In genomic region chr4:169915545-169915944, GRCh38 we compare ENCODE assay signal across 30 cellular contexts.
"Had no signal": no experiment of that assay in that cellular context is flagged by ENCODE, and none has a peak within 500 bp of the region (broad histone marks: within the 10 kb centered on the region; RNA-seq: fewer than 3 reads in every experiment).

No MANE protein-coding gene starts in this region.

- ATAC-seq: heart left ventricle, left ventricle myocardium superior, lower lobe of right lung, natural killer cell, psoas muscle, sciatic nerve, upper lobe of right lung had no signal

- H3K27me3 Mint-ChIP-seq: naive B cell; stimulated activated naive CD8-positive, alpha-beta T cell treated with anti-CD3 and anti-CD28 coated beads, Interleukin-15, Interleukin-2, amounts not matched to agents 100 ng/mL and 50 ng/mL, for 24 hours had no signal

- H3K4me3 ChIP-seq: heart left ventricle, lower lobe of right lung, neural progenitor cell, psoas muscle, right atrium auricular region, skin epidermis, suprapubic skin, thoracic aorta, tibial artery, upper lobe of right lung had no signal

- H3K36me3 Mint-ChIP-seq: immature natural killer cell, natural killer cell, neural progenitor cell had no signal

- H3K4me1 ChIP-seq: heart left ventricle, lower lobe of right lung, parathyroid adenoma, psoas muscle, right atrium auricular region, suprapubic skin, tibial artery, upper lobe of right lung had no signal

- H3K4me3 Mint-ChIP-seq: immature natural killer cell; natural killer cell; nephron progenitor cell; neural progenitor cell; stimulated activated naive CD8-positive, alpha-beta T cell treated with anti-CD3 and anti-CD28 coated beads, Interleukin-15, Interleukin-2, amounts not matched to agents 100 ng/mL and 50 ng/mL, for 24 hours had no signal

- H3K27me3 ChIP-seq: heart left ventricle, neural progenitor cell, neutrophil, right atrium auricular region, suprapubic skin, tibial artery, upper lobe of right lung had no signal

- H3K27ac ChIP-seq: heart left ventricle, lower lobe of right lung, neural progenitor cell, neutrophil, parathyroid adenoma, psoas muscle, right atrium auricular region, skin epidermis, suprapubic skin, thoracic aorta, tibial artery, upper lobe of right lung had no signal

- H3K4me1 Mint-ChIP-seq: immature natural killer cell, naive B cell, natural killer cell had no signal

- H3K9ac ChIP-seq: neural progenitor cell, parathyroid adenoma had no signal

- H3K36me3 ChIP-seq: heart left ventricle, lower lobe of right lung, neural progenitor cell, neutrophil, right atrium auricular region, suprapubic skin, thoracic aorta, tibial artery, upper lobe of right lung had no signal

- H3K9me3 ChIP-seq: lower lobe of right lung, neutrophil, psoas muscle, right atrium auricular region, suprapubic skin, tibial artery, upper lobe of right lung had no signal

- DNase-seq: heart left ventricle; hypothalamus; immature natural killer cell; kidney; left ventricle myocardium superior; lower lobe of right lung; mammary epithelial cell; mesenchymal stem cell; naive B cell; natural killer cell; nephron progenitor cell; occipital lobe; psoas muscle; stimulated activated CD4-positive, alpha-beta T cell treated with anti-CD3 and anti-CD28 coated beads, Interleukin-12 subunit alpha, Interleukin-12 subunit beta, amount 100 ng/mL, for 4 hours; stimulated activated CD4-positive, alpha-beta T cell treated with anti-CD3 and anti-CD28 coated beads, Interleukin-15, amount 100 ng/mL, for 24 hours; stimulated activated CD4-positive, alpha-beta T cell treated with anti-CD3 and anti-CD28 coated beads, Interleukin-2, amount 100 ng/mL, for 24 hours; stimulated activated CD4-positive, alpha-beta T cell treated with anti-CD3 and anti-CD28 coated beads, Interleukin-4, amount 100 ng/mL, for 1 hour; stimulated activated naive CD4-positive, alpha-beta T cell; tibial artery; trophoblast cell; upper lobe of right lung had no signal

- H3K27ac Mint-ChIP-seq: immature natural killer cell; naive B cell; natural killer cell; nephron progenitor cell; neural progenitor cell; stimulated activated naive CD8-positive, alpha-beta T cell treated with anti-CD3 and anti-CD28 coated beads, Interleukin-15, Interleukin-2, amounts not matched to agents 100 ng/mL and 50 ng/mL, for 24 hours had no signal
